2 cellular contexts compared by ENCODE assay signal in genomic region chr2:64607381-64607780, GRCh38.
TF ChIP-seq lines count a peak whose summit lies in the region.

No MANE protein-coding gene starts in this region.

TF ChIP-seq in GM12878, 131 proteins besides CTCF, POLR2A, EP300 and RAD21:
- TF ChIP-seq SIN3A (IDR thresholded peaks at IDR 0.05; ENCODE audit: low read depth, low read length) (0 out of 2 replicates have a peak, but pooled peaks have one; percentile 4), ZBED1 (IDR thresholded peaks at IDR 0.05; ENCODE audit: borderline replicate concordance) (no peak)

TF ChIP-seq in HEK293T, 16 proteins besides CTCF, POLR2A, EP300 and RAD21:
- TF ChIP-seq ELF4 (IDR thresholded peaks at IDR 0.05) (no peak), HDGF (IDR thresholded peaks at IDR 0.05; ENCODE audit: borderline replicate concordance) (no peak), ZNF384 (IDR thresholded peaks at IDR 0.05) (no peak), SP1 (IDR thresholded peaks at IDR 0.05) (no peak), NFRKB (IDR thresholded peaks at IDR 0.05) (no peak), BHLHE40 (IDR thresholded peaks at IDR 0.05; ENCODE audit: borderline replicate concordance) (no peak), LEF1 (IDR thresholded peaks at IDR 0.05; ENCODE audit: borderline replicate concordance) (no peak), L3MBTL2 (conservative IDR thresholded peaks at IDR 0.05) (no peak), CTBP1 (IDR thresholded peaks at IDR 0.05; ENCODE audit: borderline replicate concordance) (no peak), PKNOX1 (IDR thresholded peaks at IDR 0.05) (no peak), FOXM1 (IDR thresholded peaks at IDR 0.05; ENCODE audit: borderline replicate concordance) (no peak), TARDBP (IDR thresholded peaks at IDR 0.05) (no peak), FOXA1 (IDR thresholded peaks at IDR 0.05) (no peak), FOXK2 (IDR thresholded peaks at IDR 0.05) (no peak), ARNT (IDR thresholded peaks at IDR 0.05) (no peak), SUZ12 (IDR thresholded peaks at IDR 0.05) (no peak)
